Comparison of ENCODE assay signal across 11 cellular contexts in genomic region chr9:110821064-110821463, GRCh38.
DNase-seq lines count a peak whose midpoint lies in the region; ATAC-seq and TF ChIP-seq lines count a peak whose summit lies in the region.
"Had no signal": no experiment of that assay in that cellular context is flagged by ENCODE, and none has a peak within 500 bp of the region (broad histone marks: within the 10 kb centered on the region; RNA-seq: fewer than 3 reads in every experiment).

No MANE protein-coding gene starts in this region.

- ATAC-seq in GM21786 (IDR thresholded peaks at IDR 0.05; ENCODE audit: unreplicated experiment) = peak; percentile 97
- ATAC-seq in HG03175 (IDR thresholded peaks at IDR 0.05; ENCODE audit: unreplicated experiment) = peak; percentile 95
- no peak for ATAC-seq in upper lobe of left lung (ENCODE audit: low FRiP score in 2 of 2)
- ATAC-seq: GM23338 had no signal

- H3K4me1 ChIP-seq in ascending aorta (no peaks in the 10 kb centered on the region), upper lobe of left lung (no peaks in the 10 kb centered on the region)

- 30 to 46% methylated on average over 1 of the region's 1 CpG for WGBS in upper lobe of left lung, 2 donors

- TF ChIP-seq POLR2A in upper lobe of left lung (IDR thresholded peaks at IDR 0.05) = no peak

- H3K4me3 ChIP-seq in fibroblast of the aortic adventitia (ENCODE audit: low read depth, low read length) = no peak overlapping the region
- H3K4me3 ChIP-seq in ascending aorta = no peak overlapping the region
- no peak overlapping the region for H3K4me3 ChIP-seq in upper lobe of left lung
- H3K4me3 ChIP-seq: GM23338 had no signal

- H3K9me3 ChIP-seq in ascending aorta = no peaks in the 10 kb centered on the region
- no peaks in the 10 kb centered on the region for H3K9me3 ChIP-seq in upper lobe of left lung

- intact Hi-C loops in ascending aorta (cut with DNase I) = no loop called here

- H3K27ac ChIP-seq in ascending aorta = no peak overlapping the region
- H3K27ac ChIP-seq in upper lobe of left lung = no peak overlapping the region

- peak; percentile 10 for DNase-seq in GM19238 (ENCODE audit: insufficient read length, low spot score)
- peak; percentile 70 for DNase-seq in fibroblast of the aortic adventitia (ENCODE audit: low read depth)
- DNase-seq in ascending aorta (ENCODE audit: low spot score in 2 of 2) = no peak
- no peak for DNase-seq in cerebellum (ENCODE audit: low spot score)
- no peak for DNase-seq in upper lobe of left lung
- DNase-seq in NOMO-1 treated with dmso at 0.1 percent for 144 hours (lab: John Stamatoyannopoulos, UW; ENCODE audit: unreplicated experiment) = no peak
- DNase-seq: DMS53, KBM-7 had no signal

- TF ChIP-seq CTCF in fibroblast of the aortic adventitia (IDR thresholded peaks at IDR 0.05; ENCODE audit: insufficient read depth, low read length) = no peak
- no peak for TF ChIP-seq CTCF in ascending aorta (IDR thresholded peaks at IDR 0.05)
- TF ChIP-seq CTCF in upper lobe of left lung (IDR thresholded peaks at IDR 0.05) = no peak

- TF ChIP-seq EP300 in upper lobe of left lung (IDR thresholded peaks at IDR 0.05) = no peak

- H3K36me3 ChIP-seq in ascending aorta (no peaks in the 10 kb centered on the region), upper lobe of left lung (no peaks in the 10 kb centered on the region)

- H3K27me3 ChIP-seq in ascending aorta (no peaks in the 10 kb centered on the region), upper lobe of left lung (no peaks in the 10 kb centered on the region)

Comparison
In these comparisons a context has a peak if more than half of its experiments do, and no peak if none do; other contexts are left out.
1. DNase-seq: peak in GM19238 (single experiment) and fibroblast of the aortic adventitia (single experiment); none in ascending aorta (0 of 2), cerebellum (single experiment), upper lobe of left lung (0 of 2) and NOMO-1 treated with dmso at 0.1 percent for 144 hours (single experiment).
2. ATAC-seq: peak in GM21786 (single experiment) and HG03175 (single experiment); none in upper lobe of left lung (0 of 2).